Comparison of ENCODE assay signal across 9 cellular contexts in genomic region chr2:174787485-174788205, GRCh38. TPM values are rescaled to one million over a fixed set of nuclear protein-coding genes. Genes with fewer than 3 reads are reported as not detected.
DNase-seq lines count a peak whose midpoint lies in the region; ATAC-seq and TF ChIP-seq lines count a peak whose summit lies in the region.
"Had no signal": no experiment of that assay in that cellular context is flagged by ENCODE, and none has a peak within 500 bp of the region (broad histone marks: within the 10 kb centered on the region; RNA-seq: fewer than 3 reads in every experiment).

No MANE protein-coding gene starts in this region.

- H3K4me1 Mint-ChIP-seq in CD8-positive, alpha-beta T cell (ENCODE audit: low read depth), result peaks cover 14% of the 10 kb centered on the region

- no peaks in the 10 kb centered on the region for H3K36me3 Mint-ChIP-seq in CD8-positive, alpha-beta T cell

- H3K9me3 ChIP-seq in lower lobe of right lung, result no peaks in the 10 kb centered on the region
- H3K9me3 ChIP-seq in CD8-positive, alpha-beta T cell (ENCODE audit: low read length), result no peaks in the 10 kb centered on the region
- H3K9me3 ChIP-seq: sigmoid colon had no signal

- H3K27me3 ChIP-seq in lower lobe of right lung (ENCODE audit: low read depth), result no peaks in the 10 kb centered on the region
- H3K27me3 ChIP-seq in CD8-positive, alpha-beta T cell (ENCODE audit: insufficient read depth, low read length), result no peaks in the 10 kb centered on the region
- H3K27me3 ChIP-seq: sigmoid colon had no signal

- no peaks in the 10 kb centered on the region for H3K27me3 Mint-ChIP-seq in CD8-positive, alpha-beta T cell (ENCODE audit: low read depth)

- H3K9me3 Mint-ChIP-seq in CD8-positive, alpha-beta T cell, result no peaks in the 10 kb centered on the region

- no peak overlapping the region for H3K4me3 Mint-ChIP-seq in CD8-positive, alpha-beta T cell

- in situ Hi-C loops in astrocyte of the spinal cord (cut with HindIII; ENCODE audit: low sequenced_read_pairs), result no loop called here

- no peak overlapping the region for H3K27ac ChIP-seq in lower lobe of right lung
- no peak overlapping the region for H3K27ac ChIP-seq in CD8-positive, alpha-beta T cell (ENCODE audit: low read depth, low read length)

- CTCF ChIA-PET in CD8-positive, alpha-beta T cell (lab: Charles Lee), result interaction anchor here (0.9 to 1.5 kb wide), 3 partner anchors 16 to 90 kb away, joined by 3 to 4 read pairs (median 4); no protein-coding TSS in a partner anchor

- POLR2A ChIA-PET in CD8-positive, alpha-beta T cell (lab: Charles Lee), result no interaction called here

- TF ChIP-seq CTCF in AG10803 (conservative IDR thresholded peaks at IDR 0.05; ENCODE audit: low read length) (no peak), astrocyte of the spinal cord (IDR thresholded peaks at IDR 0.05; ENCODE audit: low read depth, low read length) (no peak), lower lobe of right lung (IDR thresholded peaks at IDR 0.05) (no peak)
- TF ChIP-seq CTCF in CD8-positive, alpha-beta T cell (IDR thresholded peaks at IDR 0.05), result no peak

- ATAC-seq in lower lobe of right lung, result peak; percentile 62 to 67
- ATAC-seq in CD8-positive, alpha-beta T cell, result no peak

- no peak overlapping the region for H3K27ac Mint-ChIP-seq in CD8-positive, alpha-beta T cell

- no peaks in the 10 kb centered on the region for H3K36me3 ChIP-seq in lower lobe of right lung
- no peaks in the 10 kb centered on the region for H3K36me3 ChIP-seq in CD8-positive, alpha-beta T cell (ENCODE audit: insufficient read depth, low read length)
- H3K36me3 ChIP-seq: sigmoid colon had no signal

- DNase-seq in AG10803 (ENCODE audit: low read depth) (peak; percentile 100), HT-29 (ENCODE audit: low spot score) (peak; percentile 39), astrocyte of the spinal cord (ENCODE audit: low read depth, low spot score) (peak; percentile 99), lower lobe of right lung (no peak), cortex of kidney (lab: John Stamatoyannopoulos, UW) (no peak), NCI-H446 treated with DMSO at 0.1 percent for 48 hours (lab: John Stamatoyannopoulos, UW) (no peak)
- DNase-seq in CD8-positive, alpha-beta T cell, result no peak
- DNase-seq in stimulated activated CD4-positive, alpha-beta T cell treated with anti-CD3 and anti-CD28 coated beads, Interleukin-4, amount 100 ng/mL, for 24 hours, result no peak
- DNase-seq: sigmoid colon had no signal

- intact Hi-C loops in lower lobe of right lung (cut with DNase I), result no loop called here
- intact Hi-C loops in CD8-positive, alpha-beta T cell (cut with DNase I, micrococcal nuclease), result no loop called here

- H3K4me3 ChIP-seq in AG10803 (ENCODE audit: low read length), result no peak overlapping the region
- no peak overlapping the region for H3K4me3 ChIP-seq in astrocyte of the spinal cord (ENCODE audit: low read depth, low read length)
- H3K4me3 ChIP-seq in lower lobe of right lung, result no peak overlapping the region
- no peak overlapping the region for H3K4me3 ChIP-seq in CD8-positive, alpha-beta T cell (ENCODE audit: low read depth, low read length)
- H3K4me3 ChIP-seq: sigmoid colon had no signal

- H3K4me1 ChIP-seq in lower lobe of right lung, result no peaks in the 10 kb centered on the region
- peaks cover 10% of the 10 kb centered on the region for H3K4me1 ChIP-seq in CD8-positive, alpha-beta T cell (ENCODE audit: insufficient read depth, low read length)

RNA-seq across cellular contexts. Expression of gene CHRNA1, which starts 23.4 kb away (rescaled TPM):
- not detected in 2 replicates for total RNA-seq in HT-29 (2014; rRNA removed; shearing (Covaris generic))
- not detected for total RNA-seq in lower lobe of right lung
- total RNA-seq in CD8-positive, alpha-beta T cell, result under 1 TPM; 0.27 to 0.44 TPM
- total RNA-seq: sigmoid colon had no signal

Comparison
In these comparisons a context has a peak if more than half of its experiments do, and no peak if none do; other contexts are left out.
1. DNase-seq: peak in AG10803 (single experiment), HT-29 (single experiment) and astrocyte of the spinal cord (single experiment); none in lower lobe of right lung (single experiment), CD8-positive, alpha-beta T cell (0 of 7), cortex of kidney (single experiment), stimulated activated CD4-positive, alpha-beta T cell treated with anti-CD3 and anti-CD28 coated beads, Interleukin-4, amount 100 ng/mL, for 24 hours (single experiment) and NCI-H446 treated with DMSO at 0.1 percent for 48 hours (single experiment).